ENCODE assay signal across 21 cellular contexts in the genomic region with DNA sequence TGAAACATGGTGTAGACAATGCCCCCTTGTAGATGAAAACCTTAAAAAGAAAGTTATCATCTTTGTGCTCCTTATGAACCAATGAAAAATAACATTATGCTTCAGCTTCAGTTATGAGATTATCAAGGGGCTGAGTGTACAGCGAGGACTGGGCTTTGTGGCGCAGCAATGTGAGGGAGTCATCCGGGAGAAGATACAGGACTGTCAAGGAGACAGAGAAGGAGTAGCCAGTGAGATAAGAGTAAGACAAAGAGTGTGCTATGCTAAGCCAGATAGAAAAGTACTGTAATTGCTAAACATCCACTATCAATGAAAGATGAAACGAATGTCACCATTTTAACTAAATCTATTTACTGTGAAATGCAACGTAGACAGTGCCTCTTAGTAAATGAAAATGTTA.
"Had no signal": no experiment of that assay in that cellular context is flagged by ENCODE, and none has a peak within 500 bp of the region (broad histone marks: within the 10 kb centered on the region; RNA-seq: fewer than 3 reads in every experiment).

No MANE protein-coding gene starts in this region.

- ATAC-seq: activated CD4-positive, CD25-positive, alpha-beta regulatory T cell treated with anti-CD3 and anti-CD28 coated beads, Interleukin-2, amount 50 U/mL, for 24 hours; activated CD8-positive, alpha-beta T cell treated with anti-CD3 and anti-CD28 coated beads for 36 hours had no signal

- H3K36me3 Mint-ChIP-seq: activated naive CD8-positive, alpha-beta T cell treated with anti-CD3 and anti-CD28 coated beads, Interleukin-2, amount 10 ng/mL, durations not matched to agents 7 days and 5 days had no signal

- H2AFZ ChIP-seq: PC-9 had no signal

- H3K9me3 ChIP-seq: adrenal gland, breast epithelium had no signal

- H3K27ac Mint-ChIP-seq: activated CD8-positive, alpha-beta T cell treated with anti-CD3 and anti-CD28 coated beads for 36 hours; activated naive CD8-positive, alpha-beta T cell treated with anti-CD3 and anti-CD28 coated beads, Interleukin-2, amount 10 ng/mL, durations not matched to agents 7 days and 5 days; T-helper 1 cell treated with Interleukin-12 subunit alpha and Interleukin-12 subunit beta and Interleukin-4 antibody, amounts not matched to agents 30 μg/mL and 1 μg/mL, for 36 hours had no signal

- H3K4me3 ChIP-seq: adrenal gland, breast epithelium, PC-9 had no signal

- H3K4me3 Mint-ChIP-seq: activated CD8-positive, alpha-beta T cell treated with anti-CD3 and anti-CD28 coated beads for 36 hours; activated naive CD8-positive, alpha-beta T cell treated with anti-CD3 and anti-CD28 coated beads, Interleukin-2, amount 10 ng/mL, durations not matched to agents 7 days and 5 days; T-helper 1 cell treated with Interleukin-12 subunit alpha and Interleukin-12 subunit beta and Interleukin-4 antibody, amounts not matched to agents 30 μg/mL and 1 μg/mL, for 36 hours had no signal

- H3K27ac ChIP-seq: adrenal gland, breast epithelium, PC-9 had no signal

- H3K4me1 ChIP-seq: adrenal gland, breast epithelium had no signal

- DNase-seq: activated CD4-positive, alpha-beta T cell treated with anti-CD3 and anti-CD28 coated beads for 4 hours; activated CD8-positive, alpha-beta memory T cell treated with anti-CD3 and anti-CD28 coated beads, Interleukin-2, amount 50 U/mL, for 4 hours; activated CD8-positive, alpha-beta T cell treated with anti-CD3 and anti-CD28 coated beads for 36 hours; activated naive CD4-positive, alpha-beta T cell treated with anti-CD3 and anti-CD28 coated beads, Interleukin-2, amount 50 U/mL, for 16 hours; activated naive CD8-positive, alpha-beta T cell treated with anti-CD3 and anti-CD28 coated beads, Interleukin-2, amount 10 ng/mL, durations not matched to agents 7 days and 5 days; activated T-cell treated with anti-CD3 and anti-CD28 coated beads, Interleukin-2, amount 50 U/mL, for 1 hour; adrenal gland; aorta; caudate nucleus; NCI-H1048; NCI-H146; NCI-H187 treated with DMSO at 0.1 percent for 48 hours; NCI-H2081 treated with DMSO at 0.1 percent for 48 hours; NCI-H446; NCI-H524; PC-9; SHP77 treated with DMSO at 0.1 percent for 48 hours; T-helper 9 cell had no signal

- H3K9me3 Mint-ChIP-seq: activated CD8-positive, alpha-beta T cell treated with anti-CD3 and anti-CD28 coated beads for 36 hours; activated naive CD8-positive, alpha-beta T cell treated with anti-CD3 and anti-CD28 coated beads, Interleukin-2, amount 10 ng/mL, durations not matched to agents 7 days and 5 days; T-helper 1 cell treated with Interleukin-12 subunit alpha and Interleukin-12 subunit beta and Interleukin-4 antibody, amounts not matched to agents 30 μg/mL and 1 μg/mL, for 36 hours had no signal

- H3K36me3 ChIP-seq: adrenal gland, breast epithelium had no signal

- H3K27me3 Mint-ChIP-seq: activated CD8-positive, alpha-beta T cell treated with anti-CD3 and anti-CD28 coated beads for 36 hours; activated naive CD8-positive, alpha-beta T cell treated with anti-CD3 and anti-CD28 coated beads, Interleukin-2, amount 10 ng/mL, durations not matched to agents 7 days and 5 days had no signal

- H3K4me2 ChIP-seq: PC-9 had no signal
